6 cellular contexts compared by ENCODE assay signal in genomic region chr12:62170241-62170640, GRCh38.
"Had no signal": no experiment of that assay in that cellular context is flagged by ENCODE, and none has a peak within 500 bp of the region (broad histone marks: within the 10 kb centered on the region; RNA-seq: fewer than 3 reads in every experiment).

No MANE protein-coding gene starts in this region.

- H3K4me3 ChIP-seq: K562 had no signal

- H3K36me3 Mint-ChIP-seq: IgD-negative memory B cell had no signal

- H3K27me3 Mint-ChIP-seq: IgD-negative memory B cell had no signal

- H3K27ac ChIP-seq: HL-60 had no signal

- H3K9me3 Mint-ChIP-seq: IgD-negative memory B cell had no signal

- H3K27ac Mint-ChIP-seq: IgD-negative memory B cell had no signal

- DNase-seq: IMR-90, KBM-7 had no signal

- ATAC-seq: HepG2, K562 had no signal

- H3K4me3 Mint-ChIP-seq: IgD-negative memory B cell had no signal

- H3K4me1 Mint-ChIP-seq: IgD-negative memory B cell had no signal
